In genomic region chr11:64341851-64342791, GRCh38 we compare ENCODE assay signal across 8 cellular contexts. TPM values are rescaled to one million over a fixed set of nuclear protein-coding genes. Genes with fewer than 3 reads are reported as not detected.
A peak's percentile ranks its signal among the peaks of the same experiment; 100 is the strongest.
DNase-seq lines count a peak whose midpoint lies in the region; ATAC-seq, FAIRE-seq and TF ChIP-seq lines count a peak whose summit lies in the region.

No MANE protein-coding gene starts in this region.

- H3K4me1 Mint-ChIP-seq in neural crest cell, result peaks cover 11% of the 10 kb centered on the region
- H3K4me1 Mint-ChIP-seq in stimulated activated naive CD8-positive, alpha-beta T cell treated with anti-CD3 and anti-CD28 coated beads, Interleukin-15, amount 100 ng/mL, for 72 hours, result peaks cover 64% of the 10 kb centered on the region

- peaks cover 6% of the 10 kb centered on the region for H3K27me3 Mint-ChIP-seq in neural crest cell (ENCODE audit: low read depth)
- H3K27me3 Mint-ChIP-seq in stimulated activated naive CD8-positive, alpha-beta T cell treated with anti-CD3 and anti-CD28 coated beads, Interleukin-15, amount 100 ng/mL, for 72 hours, result no peaks in the 10 kb centered on the region

- no peaks in the 10 kb centered on the region for H3K36me3 Mint-ChIP-seq in neural crest cell (ENCODE audit: low read depth)

- peak; percentile 56 for TF ChIP-seq CTCF in foreskin fibroblast (IDR thresholded peaks at IDR 0.05; ENCODE audit: low read depth, low read length)
- TF ChIP-seq CTCF in neural crest cell (conservative IDR thresholded peaks at IDR 0.05), result peak; percentile 57

- TF ChIP-seq POLR2A in GM12891 (IDR thresholded peaks at IDR 0.05; ENCODE audit: low read depth, low read length), result no peak

- no peak overlapping the region for H3K4me3 Mint-ChIP-seq in neural crest cell
- peak overlapping the region; percentile 89 to 96 for H3K4me3 Mint-ChIP-seq in stimulated activated naive CD8-positive, alpha-beta T cell treated with anti-CD3 and anti-CD28 coated beads, Interleukin-15, amount 100 ng/mL, for 72 hours

- peak; percentile 36; the same call in 1 of the 2 replicates for TF ChIP-seq RAD21 in Ishikawa (IDR thresholded peaks at IDR 0.05; ENCODE audit: low read depth)

- DNase-seq in GM12891 (ENCODE audit: insufficient read length, low spot score) (peak; percentile 100), SHP77 (lab: John Stamatoyannopoulos, UW) (peak; percentile 73 to 84), activated gamma-delta T cell (lab: John Stamatoyannopoulos, UW) (peak; percentile 75), foreskin fibroblast (peak; percentile 86 to 95), neural crest cell (ENCODE audit: low read depth, low spot score) (peak; percentile 76), SW 1271 (lab: John Stamatoyannopoulos, UW) (no peak)
- DNase-seq in stimulated activated naive CD8-positive, alpha-beta T cell treated with anti-CD3 and anti-CD28 coated beads, Interleukin-15, amount 100 ng/mL, for 72 hours, result peak; percentile 89 to 92

- no peaks in the 10 kb centered on the region for H3K9me3 Mint-ChIP-seq in neural crest cell
- no peaks in the 10 kb centered on the region for H3K9me3 Mint-ChIP-seq in stimulated activated naive CD8-positive, alpha-beta T cell treated with anti-CD3 and anti-CD28 coated beads, Interleukin-15, amount 100 ng/mL, for 72 hours

- H3K4me3 ChIP-seq in foreskin fibroblast (ENCODE audit: low read depth in 1 of 2, low read length in 2 of 2), result peak overlapping the region; percentile 35 to 51

- H3K27ac Mint-ChIP-seq in neural crest cell (ENCODE audit: unreplicated experiment), result no peak overlapping the region
- H3K27ac Mint-ChIP-seq in stimulated activated naive CD8-positive, alpha-beta T cell treated with anti-CD3 and anti-CD28 coated beads, Interleukin-15, amount 100 ng/mL, for 72 hours, result no peak overlapping the region

- peak; percentile 73 for ATAC-seq in stimulated activated naive CD8-positive, alpha-beta T cell treated with anti-CD3 and anti-CD28 coated beads, Interleukin-15, amount 100 ng/mL, for 72 hours

- no peak for TF ChIP-seq EP300 in Ishikawa (IDR thresholded peaks at IDR 0.05; ENCODE audit: borderline replicate concordance)

- peak; percentile 89 for FAIRE-seq in GM12891 (lab: Jason Lieb, UNC)

TF ChIP-seq in GM12891, 5 proteins besides CTCF, POLR2A, EP300 and RAD21:
- TF ChIP-seq POLR2AphosphoS5 (IDR thresholded peaks at IDR 0.05; ENCODE audit: low read depth, low read length), result no peak
- no peak for TF ChIP-seq POU2F2 (IDR thresholded peaks at IDR 0.05; ENCODE audit: low read depth, low read length)
- TF ChIP-seq TAF1 (IDR thresholded peaks at IDR 0.05; ENCODE audit: low read depth, low read length), result no peak
- no peak for TF ChIP-seq SPI1 (IDR thresholded peaks at IDR 0.05; ENCODE audit: low read depth, low read length)
- no peak for TF ChIP-seq PAX5 (IDR thresholded peaks at IDR 0.05; ENCODE audit: insufficient read depth, low read length, severe bottlenecking)

TF ChIP-seq in Ishikawa, 13 proteins besides CTCF, POLR2A, EP300 and RAD21:
- TF ChIP-seq YY1 (IDR thresholded peaks at IDR 0.05; ENCODE audit: low read depth) (no peak), MAX (IDR thresholded peaks at IDR 0.05) (0 out of 2 replicates have a peak, but pooled peaks have one; percentile 25), NFIC (IDR thresholded peaks at IDR 0.05) (0 out of 2 replicates have a peak, but pooled peaks have one; percentile 33), TAF1 (IDR thresholded peaks at IDR 0.05; ENCODE audit: low read depth) (peak; percentile 35; the same call in 1 of the 2 replicates)
- TF ChIP-seq, protein P1, sequence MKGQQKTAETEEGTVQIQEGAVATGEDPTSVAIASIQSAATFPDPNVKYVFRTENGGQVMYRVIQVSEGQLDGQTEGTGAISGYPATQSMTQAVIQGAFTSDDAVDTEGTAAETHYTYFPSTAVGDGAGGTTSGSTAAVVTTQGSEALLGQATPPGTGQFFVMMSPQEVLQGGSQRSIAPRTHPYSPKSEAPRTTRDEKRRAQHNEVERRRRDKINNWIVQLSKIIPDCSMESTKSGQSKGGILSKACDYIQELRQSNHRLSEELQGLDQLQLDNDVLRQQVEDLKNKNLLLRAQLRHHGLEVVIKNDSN (IDR thresholded peaks at IDR 0.05), result peak; percentile 38; the same call in 1 of the 2 replicates

RNA-seq across cellular contexts. Expression of gene CCDC88B, which starts 2.1 kb away (rescaled TPM):
- polyA plus RNA-seq in GM12891 (2012; ENCODE audit: low read depth, missing spikeins), result 45.4 TPM
- 0.91 and 1.1 TPM in 2 replicates for total RNA-seq in neural crest cell

RNA-seq across cellular contexts. Expression of gene RPS6KA4, which starts 16.8 kb away (rescaled TPM):
- polyA plus RNA-seq in GM12891 (2012; ENCODE audit: low read depth, missing spikeins), result 12.4 TPM
- total RNA-seq in neural crest cell, result 12.6 and 17.6 TPM in 2 replicates

RNA-seq across cellular contexts. Expression of gene PRDX5, which starts 24.2 kb away (rescaled TPM):
- polyA plus RNA-seq in GM12891 (2012; ENCODE audit: low read depth, missing spikeins), result 306 TPM
- total RNA-seq in neural crest cell, result 148 and 168 TPM in 2 replicates

RNA-seq across cellular contexts. Expression of gene TRMT112, which starts 24.8 kb away (rescaled TPM):
- polyA plus RNA-seq in GM12891 (2012; ENCODE audit: low read depth, missing spikeins), result 327 TPM
- 201 and 207 TPM in 2 replicates for total RNA-seq in neural crest cell

RNA-seq across cellular contexts. Expression of gene ESRRA, which starts 36.8 kb away (rescaled TPM):
- polyA plus RNA-seq in GM12891 (2012; ENCODE audit: low read depth, missing spikeins), result 11.5 TPM
- total RNA-seq in neural crest cell, result 33.8 and 34.7 TPM in 2 replicates

Comparison
In these comparisons a context has a peak if more than half of its experiments do, and no peak if none do; other contexts are left out.
1. DNase-seq: peak in GM12891 (single experiment), SHP77 (2 of 2), activated gamma-delta T cell (single experiment), foreskin fibroblast (2 of 2), neural crest cell (single experiment) and stimulated activated naive CD8-positive, alpha-beta T cell treated with anti-CD3 and anti-CD28 coated beads, Interleukin-15, amount 100 ng/mL, for 72 hours (2 of 2); none in SW 1271 (0 of 2).